In genomic region chr4:168689791-168690190, GRCh38 we compare ENCODE assay signal across 23 cellular contexts.
"Had no signal": no experiment of that assay in that cellular context is flagged by ENCODE, and none has a peak within 500 bp of the region (broad histone marks: within the 10 kb centered on the region; RNA-seq: fewer than 3 reads in every experiment).

No MANE protein-coding gene starts in this region.

- FAIRE-seq: urothelium cell line had no signal

- H3K4me3 ChIP-seq: adrenal gland, ascending aorta, esophagus squamous epithelium, heart right ventricle, left lung, lower lobe of right lung had no signal

- H3K36me3 Mint-ChIP-seq: activated naive CD8-positive, alpha-beta T cell treated with anti-CD3 and anti-CD28 coated beads for 36 hours; T-cell had no signal

- H3K27me3 ChIP-seq: adrenal gland, ascending aorta, brain microvascular endothelial cell, esophagus squamous epithelium, heart right ventricle, left lung had no signal

- H3K27ac ChIP-seq: adrenal gland, ascending aorta, brain microvascular endothelial cell, epithelial cell of prostate, esophagus squamous epithelium, left lung, lower lobe of right lung had no signal

- H3K27ac Mint-ChIP-seq: activated naive CD8-positive, alpha-beta T cell treated with anti-CD3 and anti-CD28 coated beads for 36 hours; activated T-cell treated with anti-CD3 and anti-CD28 coated beads, Interleukin-2, amount 50 U/mL, for 72 hours; T-cell; T-helper 2 cell treated with Interferon-gamma antibody and Interleukin-4, amounts not matched to agents 5 μg/mL and 100 μg/mL, for 36 hours had no signal

- DNase-seq: activated CD4-positive, alpha-beta T cell treated with anti-CD3 and anti-CD28 coated beads for 4 hours; activated CD4-positive, alpha-beta T cell treated with anti-CD3 and anti-CD28 coated beads, Interleukin-2, amount 50 U/mL, for 4 hours; activated naive CD4-positive, alpha-beta T cell treated with Interleukin-2 at 50 U/mL for 16 hours; activated naive CD8-positive, alpha-beta T cell treated with anti-CD3 and anti-CD28 coated beads for 36 hours; activated T-cell treated with anti-CD3 and anti-CD28 coated beads for 4 hours; activated T-cell treated with anti-CD3 and anti-CD28 coated beads, Interleukin-2, amount 50 U/mL, for 72 hours; adrenal gland; brain microvascular endothelial cell; esophagus squamous epithelium; foreskin melanocyte; heart right ventricle; kidney glomerular epithelial cell; left lung; lower lobe of right lung; mesenchymal stem cell; right cardiac atrium; stimulated activated CD4-positive, alpha-beta T cell treated with anti-CD3 and anti-CD28 coated beads, Interleukin-2, amount 100 ng/mL, for 48 hours; stimulated activated naive CD4-positive, alpha-beta T cell treated with Interleukin-2 at 50 U/mL for 16 hours; T-cell had no signal

- H3K4me1 ChIP-seq: adrenal gland, left lung had no signal

- H3K36me3 ChIP-seq: adrenal gland, ascending aorta, brain microvascular endothelial cell, esophagus squamous epithelium, left lung, lower lobe of right lung had no signal

- ATAC-seq: activated T-cell treated with anti-CD3 and anti-CD28 coated beads, Interleukin-2, amount 50 U/mL, for 72 hours; heart right ventricle; left lung; lower lobe of right lung; right cardiac atrium; T-cell had no signal

- H3K4me3 Mint-ChIP-seq: activated naive CD8-positive, alpha-beta T cell treated with anti-CD3 and anti-CD28 coated beads for 36 hours; activated T-cell treated with anti-CD3 and anti-CD28 coated beads, Interleukin-2, amount 50 U/mL, for 72 hours; T-cell; T-helper 2 cell treated with Interferon-gamma antibody and Interleukin-4, amounts not matched to agents 5 μg/mL and 100 μg/mL, for 36 hours had no signal

- H3K4me1 Mint-ChIP-seq: activated naive CD8-positive, alpha-beta T cell treated with anti-CD3 and anti-CD28 coated beads for 36 hours; T-cell had no signal

- H3K9me3 ChIP-seq: adrenal gland, ascending aorta, esophagus squamous epithelium, heart right ventricle, left lung, lower lobe of right lung had no signal

- H3K9me3 Mint-ChIP-seq: activated naive CD8-positive, alpha-beta T cell treated with anti-CD3 and anti-CD28 coated beads for 36 hours; activated T-cell treated with anti-CD3 and anti-CD28 coated beads, Interleukin-2, amount 50 U/mL, for 72 hours; T-cell; T-helper 2 cell treated with Interferon-gamma antibody and Interleukin-4, amounts not matched to agents 5 μg/mL and 100 μg/mL, for 36 hours had no signal
